Comparison of ENCODE assay signal across 12 cellular contexts in the genomic region with DNA sequence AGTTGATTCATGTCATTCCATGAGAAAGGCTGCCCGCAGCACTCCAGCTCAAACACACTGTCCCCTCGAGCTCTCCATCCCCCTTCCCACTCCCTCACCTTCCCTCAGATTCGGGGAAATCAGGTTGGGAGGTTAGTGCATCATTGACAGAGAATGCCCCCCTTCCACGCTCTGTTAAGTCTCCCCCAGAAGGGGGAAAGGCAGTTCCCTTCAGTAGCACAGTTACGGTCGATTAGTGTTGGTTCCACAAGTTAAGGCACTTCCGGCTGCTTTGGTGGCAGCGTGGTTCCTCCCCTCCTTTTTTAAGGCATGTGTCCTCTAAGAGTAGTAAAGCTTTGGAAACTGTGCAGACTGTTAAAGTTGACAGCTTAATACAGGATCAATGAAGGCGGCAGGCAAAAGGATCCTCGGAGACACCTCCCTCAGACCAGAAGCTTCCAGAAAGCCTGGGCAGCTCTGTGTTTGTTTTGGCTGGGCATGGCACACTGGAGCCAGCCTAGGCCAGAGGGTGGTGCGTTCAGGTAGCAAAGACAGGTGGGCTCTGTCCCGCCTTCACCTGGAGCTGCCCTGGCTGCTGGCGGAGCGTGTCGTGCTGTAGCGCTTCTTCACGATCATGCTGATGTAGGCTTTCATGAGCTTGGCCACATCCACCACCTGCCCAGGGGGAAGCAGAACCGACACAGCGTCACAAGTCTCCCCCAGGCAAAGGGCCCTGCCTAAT. TPM values are rescaled to one million over a fixed set of nuclear protein-coding genes. Genes with fewer than 3 reads are reported as not detected.
A peak's percentile ranks its signal among the peaks of the same experiment; 100 is the strongest.
DNase-seq lines count a peak whose midpoint lies in the region; ATAC-seq and TF ChIP-seq lines count a peak whose summit lies in the region.
"Had no signal": no experiment of that assay in that cellular context is flagged by ENCODE, and none has a peak within 500 bp of the region (broad histone marks: within the 10 kb centered on the region; RNA-seq: fewer than 3 reads in every experiment).

No MANE protein-coding gene starts in this region.

- H3K9me3 ChIP-seq in BLaER1 treated with 17β-estradiol and CSF1 and Interleukin-3, amounts not matched to agents 10 nM and 100 nM (replicated peaks in 1 of 11) = no peaks in the 10 kb centered on the region
- no peaks in the 10 kb centered on the region for H3K9me3 ChIP-seq in SU-DHL-6 (ENCODE audit: insufficient read depth, low read length)
- no peaks in the 10 kb centered on the region for H3K9me3 ChIP-seq in heart right ventricle
- no peaks in the 10 kb centered on the region for H3K9me3 ChIP-seq in effector memory CD4-positive, alpha-beta T cell (ENCODE audit: control insufficient read depth, low read length)
- H3K9me3 ChIP-seq: upper lobe of left lung had no signal

- H3K36me3 ChIP-seq in BLaER1 treated with 17β-estradiol and CSF1 and Interleukin-3, amounts not matched to agents 10 nM and 100 nM = no peaks in the 10 kb centered on the region
- no peaks in the 10 kb centered on the region for H3K36me3 ChIP-seq in SU-DHL-6 (ENCODE audit: low read length)
- H3K36me3 ChIP-seq in heart right ventricle = peaks cover 0 to 51% (median 0%) of the 10 kb centered on the region in 9 donors
- H3K36me3 ChIP-seq in effector memory CD4-positive, alpha-beta T cell (ENCODE audit: control insufficient read depth, insufficient read depth, low read length) = no peaks in the 10 kb centered on the region

- WGBS in heart right ventricle, 2 donors = 77 to 83% methylated on average over 19 of the region's 19 CpGs

- no peaks in the 10 kb centered on the region for H3K27me3 Mint-ChIP-seq in neural crest cell (ENCODE audit: low read depth)

- DNase-seq in heart right ventricle (no peak), neural crest cell (ENCODE audit: low read depth, low spot score) (no peak), NCI-H187 treated with DMSO at 0.1 percent for 48 hours (lab: John Stamatoyannopoulos, UW) (no peak)
- DNase-seq in effector memory CD4-positive, alpha-beta T cell = no peak
- DNase-seq: NCI-H2029 had no signal

- H3K4me1 Mint-ChIP-seq in neural crest cell = peaks cover 3% of the 10 kb centered on the region

- no peaks in the 10 kb centered on the region for H3F3A ChIP-seq in SU-DHL-6 (ENCODE audit: insufficient read depth)

- ATAC-seq in heart right ventricle (peak; percentile 13 to 59 (median 34)), HG02973 (IDR thresholded peaks at IDR 0.05; ENCODE audit: unreplicated experiment) (no peak), GM19452 (IDR thresholded peaks at IDR 0.05; ENCODE audit: unreplicated experiment) (no peak)

- intact Hi-C loops in heart right ventricle (cut with DNase I) = loop anchor here in 8 of 10 donors (2.0 to 10.0 kb wide), 10 partner anchors 39 to 321 kb away; a partner anchor contains a TSS

- peak overlapping the region; percentile 94 for H3K27ac Mint-ChIP-seq in neural crest cell (ENCODE audit: unreplicated experiment)

- no peaks in the 10 kb centered on the region for H3K9me2 ChIP-seq in SU-DHL-6 (replicated peaks; ENCODE audit: insufficient read depth, low read length)

- H3K9me3 Mint-ChIP-seq in neural crest cell = no peaks in the 10 kb centered on the region

- H3K4me1 ChIP-seq in BLaER1 treated with 17β-estradiol and CSF1 and Interleukin-3, amounts not matched to agents 10 nM and 100 nM = peaks cover 8 to 46% (median 34%) of the 10 kb centered on the region in 10 experiments; a peak in 17 of 20 replicates
- H3K4me1 ChIP-seq in heart right ventricle = peaks cover 0 to 44% (median 26%) of the 10 kb centered on the region in 9 donors
- no peaks in the 10 kb centered on the region for H3K4me1 ChIP-seq in effector memory CD4-positive, alpha-beta T cell (ENCODE audit: control insufficient read depth, insufficient read depth, low read length, poor library complexity, severe bottlenecking)

- no peak overlapping the region for H3K4me3 Mint-ChIP-seq in neural crest cell

- TF ChIP-seq CTCF in SU-DHL-6 (IDR thresholded peaks at IDR 0.05; ENCODE audit: insufficient read depth, low read length, poor library complexity, severe bottlenecking) (no peak), heart right ventricle (IDR thresholded peaks at IDR 0.05) (no peak), neural crest cell (conservative IDR thresholded peaks at IDR 0.05) (no peak)

- H3K36me3 Mint-ChIP-seq in neural crest cell (ENCODE audit: low read depth) = peaks cover 20% of the 10 kb centered on the region

- peak overlapping the region in 2 of 11 experiments; percentile 9 to 40; a peak in 2 of 22 replicates for H3K27ac ChIP-seq in BLaER1 treated with 17β-estradiol and CSF1 and Interleukin-3, amounts not matched to agents 10 nM and 100 nM
- 0 out of 2 replicates have a peak overlapping the region, but pooled peaks have one; percentile 46 for H3K27ac ChIP-seq in SU-DHL-6 (ENCODE audit: low read depth, low read length)
- peak overlapping the region in 7 of 10 donors; percentile 33 to 74 (median 53) for H3K27ac ChIP-seq in heart right ventricle
- H3K27ac ChIP-seq in effector memory CD4-positive, alpha-beta T cell (ENCODE audit: insufficient read depth, low read length, poor library complexity, severe bottlenecking) = no peak overlapping the region
- H3K27ac ChIP-seq: cardiac muscle cell had no signal

- no peaks in the 10 kb centered on the region for H4K20me1 ChIP-seq in BLaER1 treated with 17β-estradiol and CSF1 and Interleukin-3, amounts not matched to agents 10 nM and 100 nM
- H4K20me1 ChIP-seq in SU-DHL-6 (ENCODE audit: low read depth, low read length) = no peaks in the 10 kb centered on the region

- H3K27me3 ChIP-seq in BLaER1 treated with 17β-estradiol and CSF1 and Interleukin-3, amounts not matched to agents 10 nM and 100 nM = no peaks in the 10 kb centered on the region
- H3K27me3 ChIP-seq in SU-DHL-6 (ENCODE audit: low read length) = no peaks in the 10 kb centered on the region
- H3K27me3 ChIP-seq in heart right ventricle = no peaks in the 10 kb centered on the region
- no peaks in the 10 kb centered on the region for H3K27me3 ChIP-seq in effector memory CD4-positive, alpha-beta T cell (replicated peaks; ENCODE audit: control insufficient read depth, insufficient read depth, low read length, poor library complexity, severe bottlenecking)
- H3K27me3 ChIP-seq: cardiac muscle cell, upper lobe of left lung had no signal

- H3K9ac ChIP-seq in BLaER1 treated with 17β-estradiol and CSF1 and Interleukin-3, amounts not matched to agents 10 nM and 100 nM = 0 out of 22 replicates have a peak overlapping the region, but pooled peaks of 1 of the 11 experiments have one; percentile 9
- no peak overlapping the region for H3K9ac ChIP-seq in SU-DHL-6 (ENCODE audit: low read length)

- no peaks in the 10 kb centered on the region for H3K79me2 ChIP-seq in SU-DHL-6 (ENCODE audit: insufficient read depth, low read length)

- H3K4me2 ChIP-seq in BLaER1 treated with 17β-estradiol and CSF1 and Interleukin-3, amounts not matched to agents 10 nM and 100 nM = peak overlapping the region; percentile 36 to 79 (median 62); a peak in 21 of 22 replicates
- H3K4me2 ChIP-seq in SU-DHL-6 (ENCODE audit: low read depth, low read length, poor library complexity, severe bottlenecking) = no peak overlapping the region

- no peak overlapping the region for H3K4me3 ChIP-seq in BLaER1 treated with 17β-estradiol and CSF1 and Interleukin-3, amounts not matched to agents 10 nM and 100 nM
- H3K4me3 ChIP-seq in SU-DHL-6 (ENCODE audit: insufficient read depth, low read length, poor library complexity, severe bottlenecking) (no peak overlapping the region), heart right ventricle (peak overlapping the region in 3 of 10 donors; percentile 11 to 17 (median 15))
- no peak overlapping the region for H3K4me3 ChIP-seq in effector memory CD4-positive, alpha-beta T cell (ENCODE audit: insufficient read depth, low read depth, low read length, poor library complexity, severe bottlenecking)
- H3K4me3 ChIP-seq: cardiac muscle cell, lung, upper lobe of left lung had no signal

- H2AFZ ChIP-seq in SU-DHL-6 (ENCODE audit: low read depth, low read length, severe bottlenecking) = no peak overlapping the region

RNA-seq across cellular contexts. Expression of a gene that starts 49.5 kb away (rescaled TPM):
- total RNA-seq in heart right ventricle (100 to 1,000 TPM; 156 to 337 (median 216) TPM), neural crest cell (4.6 and 6.2 TPM in 2 replicates)
- polyA plus RNA-seq in heart right ventricle = 100 to 1,000 TPM in 1 of 2 donors, 10 to 100 TPM in 1; 14.6 to 253 TPM

Comparison
In these comparisons a context has a peak if more than half of its experiments do, and no peak if none do; other contexts are left out.
1. ATAC-seq: peak in heart right ventricle (8 of 8); none in HG02973 (single experiment) and GM19452 (single experiment).
2. RNA of a gene that starts 49.5 kb away (total RNA-seq): 156 to 337 TPM in heart right ventricle; 4.6 to 6.2 TPM in neural crest cell; every median in the first group is over 10 times any median in the second.